8 cellular contexts compared by ENCODE assay signal in the genomic region with DNA sequence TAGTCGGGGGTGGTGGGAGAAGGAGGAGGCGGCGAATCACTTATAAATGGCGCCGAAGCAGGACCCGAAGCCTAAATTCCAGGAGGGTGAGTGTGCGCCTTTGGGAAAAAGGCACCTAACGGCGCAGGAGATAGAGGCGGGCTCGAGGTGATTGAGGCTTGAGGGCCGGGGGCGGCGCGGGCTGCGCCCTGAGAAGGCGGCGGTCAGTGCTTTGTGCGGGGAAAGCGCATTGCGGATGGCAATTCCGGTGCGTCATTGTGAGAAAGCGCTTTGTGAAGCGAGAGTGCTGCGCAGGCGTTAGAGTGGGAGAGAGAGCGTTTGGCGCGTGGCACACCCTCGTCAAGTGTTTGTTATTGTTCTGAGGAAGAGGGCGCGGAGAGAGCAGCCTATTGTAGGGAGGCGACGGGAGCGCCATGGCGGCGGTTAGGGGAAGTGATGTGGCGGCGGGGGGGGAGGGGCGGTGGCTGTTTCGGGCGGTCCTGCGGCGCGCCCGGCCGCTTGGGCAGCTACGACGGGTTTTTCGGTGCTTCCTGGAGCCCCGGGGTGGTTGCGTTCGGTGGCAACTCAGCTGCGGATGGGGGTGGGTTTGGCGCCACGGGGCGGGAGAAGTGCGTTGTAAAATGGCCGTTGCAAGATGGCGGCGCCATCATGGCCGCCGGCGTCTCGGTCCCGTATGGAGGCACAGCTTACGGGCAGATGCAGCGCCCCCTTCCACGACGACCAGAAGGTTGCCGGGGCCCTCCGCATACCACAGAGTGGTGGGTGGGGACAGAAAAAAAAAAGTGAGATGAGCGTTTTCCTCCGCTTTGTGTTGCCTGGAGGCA. TPM values are rescaled to one million over a fixed set of nuclear protein-coding genes. Genes with fewer than 3 reads are reported as not detected.
A peak's percentile ranks its signal among the peaks of the same experiment; 100 is the strongest.
DNase-seq lines count a peak whose midpoint lies in the region; ATAC-seq and TF ChIP-seq lines count a peak whose summit lies in the region.

No MANE protein-coding gene starts in this region.

- H3K4me3 ChIP-seq in CD4-positive, CD25-positive, alpha-beta regulatory T cell (ENCODE audit: low read depth, low read length), result peak overlapping the region; percentile 98
- H3K4me3 ChIP-seq in lung, result peak overlapping the region; percentile 73

- no peak for TF ChIP-seq CTCF in lung (IDR thresholded peaks at IDR 0.05; ENCODE audit: control extremely low read depth, extremely low read depth)

- CTCF ChIA-PET in activated CD4-positive, alpha-beta memory T cell treated with anti-CD3 and anti-CD28 coated beads, Interleukin-2, amount 10 ng/mL, durations not matched to agents 7 days and 5 days (lab: Charles Lee), result interaction anchor here (0.7 to 1.7 kb wide), 4 partner anchors 12 to 106 kb away, joined by 3 to 7 read pairs (median 4); no protein-coding TSS in a partner anchor

- WGBS in lung, 2 donors, result 0% methylated on average over 75 of the region's 75 CpGs

- peak overlapping the region; percentile 100 for H3K27ac Mint-ChIP-seq in CD4-positive, CD25-positive, alpha-beta regulatory T cell
- peak overlapping the region; percentile 100 for H3K27ac Mint-ChIP-seq in activated CD4-positive, alpha-beta memory T cell treated with anti-CD3 and anti-CD28 coated beads, Interleukin-2, amount 10 ng/mL, durations not matched to agents 7 days and 5 days

- peaks cover 46% of the 10 kb centered on the region for H3K4me1 ChIP-seq in CD4-positive, CD25-positive, alpha-beta regulatory T cell (ENCODE audit: control insufficient read depth, insufficient read depth, low read length, poor library complexity, severe bottlenecking)
- H3K4me1 ChIP-seq in lung (ENCODE audit: control insufficient read depth in 2 of 2, insufficient read depth in 2 of 2, low read length in 2 of 2), result peaks cover 5 to 24% of the 10 kb centered on the region in 2 donors

- DNase-seq in CD4-positive, CD25-positive, alpha-beta regulatory T cell, result peak; percentile 84 to 96 (median 91)
- DNase-seq in NCI-H748 (lab: John Stamatoyannopoulos, UW; ENCODE audit: unreplicated experiment) (peak; percentile 89), ecto neural progenitor cell (ENCODE audit: low spot score) (peak; percentile 96), lung (ENCODE audit: low spot score) (peak; percentile 79)
- DNase-seq in activated CD4-positive, alpha-beta memory T cell treated with anti-CD3 and anti-CD28 coated beads, Interleukin-2, amount 10 ng/mL, durations not matched to agents 7 days and 5 days, result peak; percentile 90
- peak; percentile 83 to 90 (median 85) for DNase-seq in stimulated activated CD4-positive, alpha-beta T cell treated with anti-CD3 and anti-CD28 coated beads, TNF-alpha, amount 100 ng/mL, for 24 hours (ENCODE audit: low read depth in 3 of 3)

- peaks cover 14% of the 10 kb centered on the region for H3K36me3 Mint-ChIP-seq in CD4-positive, CD25-positive, alpha-beta regulatory T cell
- peaks cover 26% of the 10 kb centered on the region for H3K36me3 Mint-ChIP-seq in activated CD4-positive, alpha-beta memory T cell treated with anti-CD3 and anti-CD28 coated beads, Interleukin-2, amount 10 ng/mL, durations not matched to agents 7 days and 5 days (ENCODE audit: low read depth)

- peak overlapping the region; percentile 100 for H3K27ac ChIP-seq in CD4-positive, CD25-positive, alpha-beta regulatory T cell (ENCODE audit: insufficient read depth, low read length, poor library complexity, severe bottlenecking)
- peak overlapping the region; percentile 98 to 99 for H3K27ac ChIP-seq in lung (ENCODE audit: low read depth in 1 of 2, low read length in 1 of 2)

- H3K9me3 ChIP-seq in CD4-positive, CD25-positive, alpha-beta regulatory T cell (ENCODE audit: control insufficient read depth in 2 of 2, low read length in 2 of 2), result no peaks in the 10 kb centered on the region
- no peaks in the 10 kb centered on the region for H3K9me3 ChIP-seq in lung (ENCODE audit: control insufficient read depth in 2 of 2, insufficient read depth in 1 of 2, low read length in 1 of 2)

- H3K9me3 Mint-ChIP-seq in CD4-positive, CD25-positive, alpha-beta regulatory T cell, result no peaks in the 10 kb centered on the region
- H3K9me3 Mint-ChIP-seq in activated CD4-positive, alpha-beta memory T cell treated with anti-CD3 and anti-CD28 coated beads, Interleukin-2, amount 10 ng/mL, durations not matched to agents 7 days and 5 days, result no peaks in the 10 kb centered on the region

- POLR2A ChIA-PET in activated CD4-positive, alpha-beta memory T cell treated with anti-CD3 and anti-CD28 coated beads, Interleukin-2, amount 10 ng/mL, durations not matched to agents 7 days and 5 days (lab: Charles Lee), result interaction anchor here (0.8 to 3.5 kb wide), 17 partner anchors 9 to 607 kb away, joined by 3 to 20 read pairs (median 6); partner anchors contain the start of genes CTSH and PSMA4

- peak overlapping the region; percentile 97 to 100 (median 100) for H3K4me3 Mint-ChIP-seq in CD4-positive, CD25-positive, alpha-beta regulatory T cell
- peak overlapping the region; percentile 94 for H3K4me3 Mint-ChIP-seq in activated CD4-positive, alpha-beta memory T cell treated with anti-CD3 and anti-CD28 coated beads, Interleukin-2, amount 10 ng/mL, durations not matched to agents 7 days and 5 days

- peaks cover 4% of the 10 kb centered on the region for H3K36me3 ChIP-seq in CD4-positive, CD25-positive, alpha-beta regulatory T cell (ENCODE audit: control insufficient read depth, insufficient read depth, low read length)
- H3K36me3 ChIP-seq in lung (ENCODE audit: control insufficient read depth in 2 of 2, insufficient read depth in 2 of 2, low read length in 2 of 2), result no peaks in the 10 kb centered on the region

- H3K27me3 ChIP-seq in CD4-positive, CD25-positive, alpha-beta regulatory T cell (ENCODE audit: control insufficient read depth, insufficient read depth, low read length), result no peaks in the 10 kb centered on the region
- no peaks in the 10 kb centered on the region for H3K27me3 ChIP-seq in lung (ENCODE audit: control insufficient read depth, insufficient read depth)

- H3K4me1 Mint-ChIP-seq in CD4-positive, CD25-positive, alpha-beta regulatory T cell, result peaks cover 24 to 50% (median 36%) of the 10 kb centered on the region in 4 donors
- peaks cover 43% of the 10 kb centered on the region for H3K4me1 Mint-ChIP-seq in activated CD4-positive, alpha-beta memory T cell treated with anti-CD3 and anti-CD28 coated beads, Interleukin-2, amount 10 ng/mL, durations not matched to agents 7 days and 5 days

- peaks cover 16% of the 10 kb centered on the region for H3K27me3 Mint-ChIP-seq in CD4-positive, CD25-positive, alpha-beta regulatory T cell
- no peaks in the 10 kb centered on the region for H3K27me3 Mint-ChIP-seq in activated CD4-positive, alpha-beta memory T cell treated with anti-CD3 and anti-CD28 coated beads, Interleukin-2, amount 10 ng/mL, durations not matched to agents 7 days and 5 days

- peak; percentile 67 to 71 for ATAC-seq in CD4-positive, CD25-positive, alpha-beta regulatory T cell (ENCODE audit: low read depth in 2 of 2)
- peak; percentile 71 for ATAC-seq in GM19395 (IDR thresholded peaks at IDR 0.05; ENCODE audit: unreplicated experiment)
- ATAC-seq in HG03565 (IDR thresholded peaks at IDR 0.05; ENCODE audit: unreplicated experiment), result peak; percentile 61
- peak; percentile 64 for ATAC-seq in lung (ENCODE audit: insufficient read depth, low FRiP score)

RNA-seq across cellular contexts. Expression of gene MORF4L1, which starts 0.5 kb away (rescaled TPM):
- total RNA-seq in CD4-positive, CD25-positive, alpha-beta regulatory T cell, result 402 TPM
- polyA plus RNA-seq in CD4-positive, CD25-positive, alpha-beta regulatory T cell, result 100 to 1,000 TPM; 271 to 324 (median 292) TPM
- total RNA-seq in activated CD4-positive, alpha-beta memory T cell treated with anti-CD3 and anti-CD28 coated beads, Interleukin-2, amount 10 ng/mL, durations not matched to agents 7 days and 5 days, result 100 to 1,000 TPM; 278 to 280 TPM
- 100 to 1,000 TPM; 254 to 433 TPM for total RNA-seq in lung
- polyA plus RNA-seq in lung, result 100 to 1,000 TPM; 124 to 280 TPM

Comparison
In these comparisons a context has a peak if more than half of its experiments do, and no peak if none do; other contexts are left out.
1. Peak in every context shown above with its lines: DNase-seq, ATAC-seq, H3K4me3 ChIP-seq and H3K27ac ChIP-seq.